ENCODE assay signal across 1 cellular context in the genomic region with DNA sequence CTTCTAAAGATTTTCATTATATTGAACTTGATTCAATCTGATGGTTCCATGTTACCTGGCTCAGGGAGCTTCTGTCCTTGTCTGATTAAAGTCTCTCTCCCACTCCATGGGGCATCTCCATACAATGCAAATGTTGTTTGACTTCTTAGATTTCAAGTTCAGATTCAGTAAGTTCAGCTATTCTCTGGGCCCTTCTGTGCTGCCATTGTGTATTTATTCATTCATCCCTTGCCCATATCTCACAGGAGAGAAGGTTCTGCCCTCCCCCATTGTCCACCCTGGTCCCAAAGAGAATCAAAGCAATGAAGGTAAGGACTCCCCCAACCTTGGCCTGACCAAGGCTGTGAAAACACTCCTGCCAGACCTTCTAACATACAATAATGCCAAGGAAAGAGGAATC.
TF ChIP-seq lines count a peak whose summit lies in the region.

No MANE protein-coding gene starts in this region.

TF ChIP-seq in WTC11, 78 proteins besides CTCF, POLR2A, EP300 and RAD21 (continued from another document):
- TF ChIP-seq ZNF532 (CRISPR knock-in tag; IDR thresholded peaks at IDR 0.05; ENCODE audit: borderline replicate concordance), result no peak
